In genomic region chr9:108478431-108478837, GRCh38 we compare ENCODE assay signal across 8 cellular contexts.
DNase-seq lines count a peak whose midpoint lies in the region; ATAC-seq and TF ChIP-seq lines count a peak whose summit lies in the region.

No MANE protein-coding gene starts in this region.

- no peaks in the 10 kb centered on the region for H3K36me3 ChIP-seq in thyroid gland

- TF ChIP-seq POLR2A in thyroid gland (IDR thresholded peaks at IDR 0.05), result no peak

- intact Hi-C loops in activated T-helper 1 cell treated with anti-CD3 and anti-CD28 coated beads, Interleukin-12 subunit alpha, Interleukin-12 subunit beta, Interleukin-2, Interleukin-4 antibody, amounts not matched to agents 30 ng/mL and 10 ng/mL and 1 ng/mL, durations not matched to agents 14 hours and 24 hours and 36 hours (cut with micrococcal nuclease), result no loop called here
- intact Hi-C loops in thyroid gland (cut with DNase I), result no loop called here

- peak overlapping the region; percentile 66 for H3K27ac Mint-ChIP-seq in stimulated activated memory B cell treated with anti-CD40 and anti-IgM and Interleukin-4, amounts not matched to agents 10 μg/mL and 1 μg/mL and 100 μg/mL, for 72 hours
- no peak overlapping the region for H3K27ac Mint-ChIP-seq in activated T-helper 1 cell treated with anti-CD3 and anti-CD28 coated beads, Interleukin-12 subunit alpha, Interleukin-12 subunit beta, Interleukin-2, Interleukin-4 antibody, amounts not matched to agents 30 ng/mL and 10 ng/mL and 1 ng/mL, durations not matched to agents 14 hours and 24 hours and 36 hours

- no peaks in the 10 kb centered on the region for H3K9me3 ChIP-seq in thyroid gland

- H3K4me3 ChIP-seq in coronary artery, result peak overlapping the region; percentile 48
- no peak overlapping the region for H3K4me3 ChIP-seq in thyroid gland (replicated peaks in 1 of 3)

- H3K27me3 Mint-ChIP-seq in stimulated activated memory B cell treated with anti-CD40 and anti-IgM and Interleukin-4, amounts not matched to agents 10 μg/mL and 1 μg/mL and 100 μg/mL, for 72 hours, result peaks cover 12% of the 10 kb centered on the region
- H3K27me3 Mint-ChIP-seq in activated T-helper 1 cell treated with anti-CD3 and anti-CD28 coated beads, Interleukin-12 subunit alpha, Interleukin-12 subunit beta, Interleukin-2, Interleukin-4 antibody, amounts not matched to agents 30 ng/mL and 10 ng/mL and 1 ng/mL, durations not matched to agents 14 hours and 24 hours and 36 hours (ENCODE audit: insufficient read depth), result no peaks in the 10 kb centered on the region

- WGBS in thyroid gland, 2 donors, result 78 to 83% methylated on average over 8 of the region's 8 CpGs

- ATAC-seq in GM19463 (IDR thresholded peaks at IDR 0.05; ENCODE audit: unreplicated experiment) (peak; percentile 31), HG03565 (IDR thresholded peaks at IDR 0.05; ENCODE audit: unreplicated experiment) (peak; percentile 14)
- ATAC-seq in stimulated activated memory B cell treated with anti-CD40 and anti-IgM and Interleukin-4, amounts not matched to agents 10 μg/mL and 1 μg/mL and 100 μg/mL, for 72 hours, result peak; percentile 18

- H3K4me1 Mint-ChIP-seq in stimulated activated memory B cell treated with anti-CD40 and anti-IgM and Interleukin-4, amounts not matched to agents 10 μg/mL and 1 μg/mL and 100 μg/mL, for 72 hours, result no peaks in the 10 kb centered on the region
- H3K4me1 Mint-ChIP-seq in activated T-helper 1 cell treated with anti-CD3 and anti-CD28 coated beads, Interleukin-12 subunit alpha, Interleukin-12 subunit beta, Interleukin-2, Interleukin-4 antibody, amounts not matched to agents 30 ng/mL and 10 ng/mL and 1 ng/mL, durations not matched to agents 14 hours and 24 hours and 36 hours (ENCODE audit: low read depth), result no peaks in the 10 kb centered on the region

- TF ChIP-seq CTCF in coronary artery (IDR thresholded peaks at IDR 0.05) (no peak), thyroid gland (IDR thresholded peaks at IDR 0.05) (no peak)

- no peak overlapping the region for H3K4me3 Mint-ChIP-seq in stimulated activated memory B cell treated with anti-CD40 and anti-IgM and Interleukin-4, amounts not matched to agents 10 μg/mL and 1 μg/mL and 100 μg/mL, for 72 hours
- H3K4me3 Mint-ChIP-seq in activated T-helper 1 cell treated with anti-CD3 and anti-CD28 coated beads, Interleukin-12 subunit alpha, Interleukin-12 subunit beta, Interleukin-2, Interleukin-4 antibody, amounts not matched to agents 30 ng/mL and 10 ng/mL and 1 ng/mL, durations not matched to agents 14 hours and 24 hours and 36 hours, result no peak overlapping the region

- H3K4me1 ChIP-seq in thyroid gland, result no peaks in the 10 kb centered on the region

- DNase-seq in A172 (ENCODE audit: low spot score) (peak; percentile 92), coronary artery (ENCODE audit: low spot score) (peak; percentile 76), thyroid gland (no peak)
- no peak for DNase-seq in activated T-helper 1 cell treated with anti-CD3 and anti-CD28 coated beads, Interleukin-12 subunit alpha, Interleukin-12 subunit beta, Interleukin-2, Interleukin-4 antibody, amounts not matched to agents 30 ng/mL and 10 ng/mL and 1 ng/mL, durations not matched to agents 14 hours and 24 hours and 36 hours (ENCODE audit: low spot score)
- DNase-seq in activated CD4-positive, alpha-beta T cell treated with anti-CD3 and anti-CD28 coated beads for 4 hours, result no peak

- no peaks in the 10 kb centered on the region for H3K27me3 ChIP-seq in thyroid gland

- no peaks in the 10 kb centered on the region for H3K9me3 Mint-ChIP-seq in stimulated activated memory B cell treated with anti-CD40 and anti-IgM and Interleukin-4, amounts not matched to agents 10 μg/mL and 1 μg/mL and 100 μg/mL, for 72 hours
- no peaks in the 10 kb centered on the region for H3K9me3 Mint-ChIP-seq in activated T-helper 1 cell treated with anti-CD3 and anti-CD28 coated beads, Interleukin-12 subunit alpha, Interleukin-12 subunit beta, Interleukin-2, Interleukin-4 antibody, amounts not matched to agents 30 ng/mL and 10 ng/mL and 1 ng/mL, durations not matched to agents 14 hours and 24 hours and 36 hours

- H3K27ac ChIP-seq in coronary artery (peak overlapping the region; percentile 75 to 90), thyroid gland (peak overlapping the region in 1 of 3 donors; percentile 30)

- no peaks in the 10 kb centered on the region for H3K36me3 Mint-ChIP-seq in stimulated activated memory B cell treated with anti-CD40 and anti-IgM and Interleukin-4, amounts not matched to agents 10 μg/mL and 1 μg/mL and 100 μg/mL, for 72 hours
- no peaks in the 10 kb centered on the region for H3K36me3 Mint-ChIP-seq in activated T-helper 1 cell treated with anti-CD3 and anti-CD28 coated beads, Interleukin-12 subunit alpha, Interleukin-12 subunit beta, Interleukin-2, Interleukin-4 antibody, amounts not matched to agents 30 ng/mL and 10 ng/mL and 1 ng/mL, durations not matched to agents 14 hours and 24 hours and 36 hours (ENCODE audit: low read depth)

Comparison
In these comparisons a context has a peak if more than half of its experiments do, and no peak if none do; other contexts are left out.
1. DNase-seq: peak in A172 (single experiment) and coronary artery (single experiment); none in activated T-helper 1 cell treated with anti-CD3 and anti-CD28 coated beads, Interleukin-12 subunit alpha, Interleukin-12 subunit beta, Interleukin-2, Interleukin-4 antibody, amounts not matched to agents 30 ng/mL and 10 ng/mL and 1 ng/mL, durations not matched to agents 14 hours and 24 hours and 36 hours (single experiment), thyroid gland (0 of 2) and activated CD4-positive, alpha-beta T cell treated with anti-CD3 and anti-CD28 coated beads for 4 hours (0 of 2).
2. Peak in every context shown above with its lines, with median percentiles within 50 percentile points of each other: ATAC-seq.